In genomic region chr14:52240623-52241022, GRCh38 we compare ENCODE assay signal across 28 cellular contexts. TPM values are rescaled to one million over a fixed set of nuclear protein-coding genes. Genes with fewer than 3 reads are reported as not detected.
A peak's percentile ranks its signal among the peaks of the same experiment; 100 is the strongest.
DNase-seq lines count a peak whose midpoint lies in the region; ATAC-seq and TF ChIP-seq lines count a peak whose summit lies in the region.
"Had no signal": no experiment of that assay in that cellular context is flagged by ENCODE, and none has a peak within 500 bp of the region (broad histone marks: within the 10 kb centered on the region; RNA-seq: fewer than 3 reads in every experiment).

No MANE protein-coding gene starts in this region.

- H3K36me3 ChIP-seq in ACC112 (ENCODE audit: insufficient read depth, low read length) (no peaks in the 10 kb centered on the region), KOPT-K1 (ENCODE audit: insufficient read depth, low read length) (peaks cover 1% of the 10 kb centered on the region; the same call in 1 of the 2 replicates), adipocyte (ENCODE audit: control insufficient read depth, insufficient read depth, low read length, severe bottlenecking) (no peaks in the 10 kb centered on the region), mesendoderm (ENCODE audit: control insufficient read depth, insufficient read depth, low read length) (no peaks in the 10 kb centered on the region), mucosa of descending colon (ENCODE audit: low read depth) (no peaks in the 10 kb centered on the region)
- H3K36me3 ChIP-seq: BLaER1, cardiac muscle cell, esophagus muscularis mucosa, stomach, tibial artery, WERI-Rb-1 had no signal

- H3K27me3 Mint-ChIP-seq in natural killer cell (ENCODE audit: low read depth in 2 of 2), result no peaks in the 10 kb centered on the region

- H4K8ac ChIP-seq in mesendoderm (ENCODE audit: low read depth, low read length), result no peak overlapping the region

- TF ChIP-seq CTCF in natural killer cell (IDR thresholded peaks at IDR 0.05), result no peak
- TF ChIP-seq CTCF in mucosa of descending colon (IDR thresholded peaks at IDR 0.05), result no peak

- no peak overlapping the region for H3K56ac ChIP-seq in mesendoderm (ENCODE audit: low read length)

- no peak overlapping the region for H2BK5ac ChIP-seq in mesendoderm (ENCODE audit: low read length)

- no peak overlapping the region for H3K23ac ChIP-seq in mesendoderm (ENCODE audit: low read length)

- H3K4me1 ChIP-seq in ACC112 (ENCODE audit: control insufficient read depth, insufficient read depth, low read length, unreplicated experiment) (peaks cover 38% of the 10 kb centered on the region), adipocyte (ENCODE audit: control insufficient read depth, insufficient read depth, low read length) (peaks cover 15% of the 10 kb centered on the region), mesendoderm (ENCODE audit: control insufficient read depth, low read depth, low read length) (peaks cover 2% of the 10 kb centered on the region), mucosa of descending colon (ENCODE audit: low read depth) (no peaks in the 10 kb centered on the region)
- H3K4me1 ChIP-seq: esophagus muscularis mucosa, stomach, tibial artery had no signal

- peak overlapping the region; percentile 64 for H2AFZ ChIP-seq in ACC112 (ENCODE audit: low read length, unreplicated experiment)

- no peak overlapping the region for H2AK5ac ChIP-seq in mesendoderm (ENCODE audit: low read length)

- H3K27me3 ChIP-seq in ACC112 (ENCODE audit: insufficient read depth, low read length) (no peaks in the 10 kb centered on the region), adipocyte (replicated peaks; ENCODE audit: control insufficient read depth, insufficient read depth, low read length) (no peaks in the 10 kb centered on the region), mesendoderm (ENCODE audit: insufficient read depth, low read length, poor library complexity) (no peaks in the 10 kb centered on the region)
- H3K27me3 ChIP-seq: BLaER1, cardiac muscle cell, esophagus muscularis mucosa, stomach, tibial artery had no signal

- WGBS in mesendoderm (ENCODE audit: extremely low coverage, insufficient coverage, low lambda C conversion rate), result no CpG with 5 or more reads among the region's 5 CpGs

- no peaks in the 10 kb centered on the region for H3K79me1 ChIP-seq in mesendoderm (ENCODE audit: low read length)

- no peak overlapping the region for H3K18ac ChIP-seq in mesendoderm (ENCODE audit: low read length)

- H3K27ac Mint-ChIP-seq in natural killer cell, result peak overlapping the region; percentile 7 to 69
- H3K27ac Mint-ChIP-seq: activated naive CD4-positive, alpha-beta T cell treated with anti-CD3 and anti-CD28 coated beads, Interleukin-2, amount 10 ng/mL, durations not matched to agents 7 days and 5 days; activated T-helper 1 cell treated with anti-CD3 and anti-CD28 coated beads, Interleukin-12 subunit alpha, Interleukin-12 subunit beta, Interleukin-2, Interleukin-4 antibody, amounts not matched to agents 30 ng/mL and 10 ng/mL and 1 ng/mL, durations not matched to agents 14 hours and 24 hours and 36 hours; endodermal cell; memory B cell; naive B cell had no signal

- H3K9ac ChIP-seq in adipocyte (ENCODE audit: low read length) (peak overlapping the region; percentile 55), mesendoderm (ENCODE audit: low read length) (no peak overlapping the region)
- H3K9ac ChIP-seq: BLaER1 had no signal

- H3K9me3 ChIP-seq in KOPT-K1 (ENCODE audit: insufficient read depth, low read length, poor library complexity, severe bottlenecking) (peaks cover 6% of the 10 kb centered on the region), adipocyte (ENCODE audit: control insufficient read depth, low read length) (no peaks in the 10 kb centered on the region), mucosa of descending colon (no peaks in the 10 kb centered on the region)
- H3K9me3 ChIP-seq: BLaER1, esophagus muscularis mucosa, stomach, tibial artery had no signal

- peaks cover 59 to 70% of the 10 kb centered on the region in 2 donors for H3K4me1 Mint-ChIP-seq in natural killer cell

- no peak overlapping the region for H2BK15ac ChIP-seq in mesendoderm (replicated peaks; ENCODE audit: low read depth)

- H3K4me2 ChIP-seq in mesendoderm (ENCODE audit: low read length), result no peak overlapping the region
- H3K4me2 ChIP-seq: BLaER1 had no signal

- ATAC-seq in natural killer cell (no peak), mucosa of descending colon (no peak)

- H3K79me2 ChIP-seq in ACC112 (ENCODE audit: control insufficient read depth, insufficient read depth, low read length, unreplicated experiment) (no peaks in the 10 kb centered on the region), mesendoderm (ENCODE audit: control insufficient read depth, insufficient read depth, low read length) (no peaks in the 10 kb centered on the region)

- H3K4me3 ChIP-seq in ACC112 (ENCODE audit: low read depth, low read length) (peak overlapping the region; percentile 60), adipocyte (ENCODE audit: low read length) (peak overlapping the region; percentile 47), mesendoderm (ENCODE audit: low read length) (no peak overlapping the region), mucosa of descending colon (no peak overlapping the region)
- H3K4me3 ChIP-seq: BLaER1, cardiac muscle cell, esophagus muscularis mucosa, skin epidermis, stomach, tibial artery had no signal

- H3K36me3 Mint-ChIP-seq in natural killer cell, result no peaks in the 10 kb centered on the region
- H3K36me3 Mint-ChIP-seq: activated naive CD4-positive, alpha-beta T cell treated with anti-CD3 and anti-CD28 coated beads, Interleukin-2, amount 10 ng/mL, durations not matched to agents 7 days and 5 days; memory B cell had no signal

- intact Hi-C loops in natural killer cell (cut with micrococcal nuclease), result no loop called here
- intact Hi-C loops in mucosa of descending colon (cut with DNase I, micrococcal nuclease), result no loop called here

- no peak overlapping the region for H3K4me3 Mint-ChIP-seq in natural killer cell
- H3K4me3 Mint-ChIP-seq: activated naive CD4-positive, alpha-beta T cell treated with anti-CD3 and anti-CD28 coated beads, Interleukin-2, amount 10 ng/mL, durations not matched to agents 7 days and 5 days; activated T-helper 1 cell treated with anti-CD3 and anti-CD28 coated beads, Interleukin-12 subunit alpha, Interleukin-12 subunit beta, Interleukin-2, Interleukin-4 antibody, amounts not matched to agents 30 ng/mL and 10 ng/mL and 1 ng/mL, durations not matched to agents 14 hours and 24 hours and 36 hours; endodermal cell; memory B cell; naive B cell had no signal

- H3K9me3 Mint-ChIP-seq in natural killer cell, result no peaks in the 10 kb centered on the region
- H3K9me3 Mint-ChIP-seq: activated T-helper 1 cell treated with anti-CD3 and anti-CD28 coated beads, Interleukin-12 subunit alpha, Interleukin-12 subunit beta, Interleukin-2, Interleukin-4 antibody, amounts not matched to agents 30 ng/mL and 10 ng/mL and 1 ng/mL, durations not matched to agents 14 hours and 24 hours and 36 hours; memory B cell had no signal

- no peak overlapping the region for H4K5ac ChIP-seq in mesendoderm (ENCODE audit: low read length)

- H3K27ac ChIP-seq in ACC112 (ENCODE audit: low read depth, low read length) (peak overlapping the region; percentile 94), KOPT-K1 (ENCODE audit: low read depth, low read length, poor library complexity, severe bottlenecking) (peak overlapping the region; percentile 9), mesendoderm (ENCODE audit: low read depth, low read length) (no peak overlapping the region)
- H3K27ac ChIP-seq: BLaER1, cardiac muscle cell, esophagus muscularis mucosa, stomach, tibial artery, WERI-Rb-1 had no signal

- H2BK120ac ChIP-seq in mesendoderm (ENCODE audit: low read depth, low read length), result no peak overlapping the region

- DNase-seq in adipocyte (ENCODE audit: low read depth) (no peak), natural killer cell (no peak), mesendoderm (no peak), mucosa of descending colon (no peak), NCI-H128 (lab: John Stamatoyannopoulos, UW; ENCODE audit: unreplicated experiment) (no peak), NCI-H748 (lab: John Stamatoyannopoulos, UW; ENCODE audit: unreplicated experiment) (no peak)
- DNase-seq: activated naive CD4-positive, alpha-beta T cell treated with anti-CD3 and anti-CD28 coated beads, Interleukin-2, amount 10 ng/mL, durations not matched to agents 7 days and 5 days; endodermal cell; hypothalamus; KBM-7; naive B cell; NCI-H1436; NCI-H2081 treated with DMSO at 0.1 percent for 48 hours; occipital lobe; stomach; tibial artery; WERI-Rb-1 had no signal

- H3K4ac ChIP-seq in mesendoderm (ENCODE audit: low read depth, low read length), result no peak overlapping the region

RNA-seq across cellular contexts. Expression of gene PTGDR, which starts 26.9 kb away (rescaled TPM):
- total RNA-seq in natural killer cell, result 100 to 1,000 TPM; 106 to 140 (median 112) TPM
- 0.03 TPM for polyA plus RNA-seq in mesendoderm (2013, experiment 1 of 2)
- 0.01 TPM for polyA plus RNA-seq in mesendoderm (2013, experiment 2 of 2)
- total RNA-seq in mucosa of descending colon, result 10 to 100 TPM in 2 of 3 donors, 1 to 10 TPM in 1; 10.0 to 23.7 (median 20.9) TPM
- total RNA-seq: A673; activated T-helper 1 cell treated with anti-CD3 and anti-CD28 coated beads, Interleukin-12 subunit alpha, Interleukin-12 subunit beta, Interleukin-2, Interleukin-4 antibody, amounts not matched to agents 30 ng/mL and 10 ng/mL and 1 ng/mL, durations not matched to agents 14 hours and 24 hours and 36 hours; cardiac muscle cell; G401; OCI-LY7 had no signal
- polyA plus RNA-seq: cardiac muscle cell, stomach had no signal

Comparison
In these comparisons a context has a peak if more than half of its experiments do, and no peak if none do; other contexts are left out.
1. H3K4me3 ChIP-seq: peak in ACC112 (single experiment) and adipocyte (single experiment); none in mesendoderm (single experiment) and mucosa of descending colon (single experiment).
2. RNA of gene PTGDR, which starts 26.9 kb away (total RNA-seq): 106 to 140 TPM in natural killer cell; 10.0 to 23.7 TPM in mucosa of descending colon; every median in the first group is over 4 times any median in the second.